Comparison of ENCODE assay signal across 23 cellular contexts in the genomic region with DNA sequence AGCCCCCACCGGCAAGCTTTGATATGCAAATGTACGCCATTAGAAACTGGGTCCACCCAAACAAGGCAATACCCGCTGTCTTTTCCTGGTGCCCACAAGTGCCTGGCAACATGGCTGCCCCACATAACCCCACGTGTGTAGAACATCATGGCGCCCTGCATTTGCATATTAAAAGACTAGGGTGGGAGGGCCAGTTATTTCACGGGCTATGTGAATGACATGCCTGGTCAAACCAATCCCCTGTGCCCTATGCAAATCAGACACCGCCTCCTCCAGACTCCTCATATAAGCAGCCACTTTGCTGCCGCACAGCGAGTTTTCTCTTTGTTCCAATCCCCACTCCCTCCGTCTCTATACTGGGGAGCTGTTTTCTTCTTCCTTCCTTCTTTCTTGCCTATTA.
DNase-seq lines count a peak whose midpoint lies in the region; ATAC-seq, FAIRE-seq and TF ChIP-seq lines count a peak whose summit lies in the region.
"Had no signal": no experiment of that assay in that cellular context is flagged by ENCODE, and none has a peak within 500 bp of the region (broad histone marks: within the 10 kb centered on the region; RNA-seq: fewer than 3 reads in every experiment).

No MANE protein-coding gene starts in this region.

- H2BK12ac ChIP-seq in H1 (ENCODE audit: low read depth, low read length), result no peak overlapping the region

- H3K23me2 ChIP-seq in H1 (ENCODE audit: low read depth, low read length), result no peaks in the 10 kb centered on the region

- WGBS in heart right ventricle, 2 donors, result 96 to 97% methylated on average over 10 of the region's 10 CpGs
- 95% methylated on average over 10 of the region's 10 CpGs; no CpG with 5 or more reads in 1 of the 2 experiments for WGBS in H1 (ENCODE audit: extremely low coverage in 1 of 2, insufficient coverage in 1 of 2, insufficient read length in 1 of 2, insufficient replicate concordance in 2 of 2, low coverage in 1 of 2, low lambda C conversion rate in 2 of 2, missing lambda C conversion rate in 1 of 2), 2 experiments
- 95 to 97% methylated on average over 10 of the region's 10 CpGs for WGBS in thyroid gland, 2 donors

- no peak overlapping the region for H2BK120ac ChIP-seq in H1 (replicated peaks; ENCODE audit: low read depth, low read length)

- no peak for TF ChIP-seq POLR2A in H1 (IDR thresholded peaks at IDR 0.05; ENCODE audit: control extremely low read depth in 1 of 2, low read depth in 2 of 2, low read length in 2 of 2)
- TF ChIP-seq POLR2A in thyroid gland (IDR thresholded peaks at IDR 0.05), result no peak

- H4K91ac ChIP-seq in H1 (replicated peaks; ENCODE audit: insufficient read length, low read length), result no peak overlapping the region

- no peak overlapping the region for H2BK20ac ChIP-seq in H1 (ENCODE audit: low read length)

- H2BK15ac ChIP-seq in H1 (ENCODE audit: low read length), result no peak overlapping the region

- no peak for FAIRE-seq in H1 (lab: Jason Lieb, UNC)
- FAIRE-seq: A204.1, G401.6, GM12892 had no signal

- DNase-seq in cardiac muscle cell (ENCODE audit: low read depth in 1 of 2, low spot score in 1 of 2) (no peak), heart right ventricle (no peak), H1 (ENCODE audit: low read depth in 1 of 2, low spot score in 2 of 2) (no peak), islet precursor cell (peak; percentile 26), thyroid gland (no peak), NCI-H2171 treated with DMSO at 0.1 percent for 48 hours (lab: John Stamatoyannopoulos, UW) (no peak), osteocyte (ENCODE audit: extremely low spot score, unreplicated experiment) (no peak), caudate nucleus (lab: John Stamatoyannopoulos, UW) (no peak)
- DNase-seq: Caco-2; CD4-positive, CD25-positive, alpha-beta regulatory T cell; CD8-positive, alpha-beta T cell; DMS153; DND-41; H9; HFFc6 had no signal

- no peaks in the 10 kb centered on the region for H3K36me3 ChIP-seq in cardiac muscle cell
- H3K36me3 ChIP-seq in heart right ventricle, result no peaks in the 10 kb centered on the region
- H3K36me3 ChIP-seq in H1 (ENCODE audit: control insufficient read depth in 2 of 4, insufficient read depth in 4 of 4, low read length in 3 of 4), result no peaks in the 10 kb centered on the region
- no peaks in the 10 kb centered on the region for H3K36me3 ChIP-seq in thyroid gland
- H3K36me3 ChIP-seq: BLaER1 had no signal

- H3K9ac ChIP-seq in H1 (replicated peaks in 1 of 4; ENCODE audit: extremely low read depth in 1 of 4, low read depth in 3 of 4, low read length in 3 of 4), result no peak overlapping the region
- H3K9ac ChIP-seq: BLaER1 had no signal

- POLR2A ChIA-PET in H1 (lab: Charles Lee; ENCODE audit: partially characterized antibody), result no interaction called here

- intact Hi-C loops in heart right ventricle (cut with DNase I) (loop anchor here in 2 of 10 donors (10.0 kb wide), 2 partner anchors 70 to 90 kb away; no protein-coding TSS in a partner anchor), thyroid gland (cut with DNase I) (no loop called here)

- no peak overlapping the region for H4K5ac ChIP-seq in H1 (ENCODE audit: insufficient read length, low read depth, low read length)

- H3K27ac Mint-ChIP-seq in osteocyte (ENCODE audit: unreplicated experiment), result no peak overlapping the region
- H3K27ac Mint-ChIP-seq: B cell; CD4-positive, CD25-positive, alpha-beta regulatory T cell; CD8-positive, alpha-beta T cell; H9; HFFc6 had no signal

- CTCF ChIA-PET in H1 (lab: Charles Lee; ENCODE audit: partially characterized antibody), result interaction anchor here (0.6 kb wide), 1 partner anchor 14 kb away, joined by 3 read pairs; no protein-coding TSS in a partner anchor

- no peaks in the 10 kb centered on the region for H3K27me3 ChIP-seq in cardiac muscle cell
- H3K27me3 ChIP-seq in heart right ventricle, result no peaks in the 10 kb centered on the region
- no peaks in the 10 kb centered on the region for H3K27me3 ChIP-seq in H1 (replicated peaks in 1 of 4; ENCODE audit: control insufficient read depth in 3 of 4, extremely low read depth in 1 of 4, insufficient read depth in 3 of 4, low read length in 3 of 4)
- no peaks in the 10 kb centered on the region for H3K27me3 ChIP-seq in thyroid gland
- H3K27me3 ChIP-seq: BLaER1 had no signal

- H3K4me3 Mint-ChIP-seq in osteocyte (ENCODE audit: unreplicated experiment), result no peak overlapping the region
- H3K4me3 Mint-ChIP-seq: B cell; CD4-positive, CD25-positive, alpha-beta regulatory T cell; CD8-positive, alpha-beta T cell; H9; HFFc6 had no signal

- H4K8ac ChIP-seq in H1 (ENCODE audit: extremely low read depth, insufficient read depth, low read length), result no peak overlapping the region

- TF ChIP-seq RAD21 in H1 (IDR thresholded peaks at IDR 0.05 in 1 of 2, conservative IDR thresholded peaks at IDR 0.05 in 1 of 2; ENCODE audit: low read depth in 2 of 2, low read length in 2 of 2), result no peak

- H3K9me3 Mint-ChIP-seq in osteocyte (ENCODE audit: unreplicated experiment), result no peaks in the 10 kb centered on the region
- H3K9me3 Mint-ChIP-seq: CD8-positive, alpha-beta T cell; HFFc6 had no signal

- H3K56ac ChIP-seq in H1 (replicated peaks; ENCODE audit: insufficient read length, low read depth, low read length), result no peak overlapping the region

- H3K79me2 ChIP-seq in H1 (ENCODE audit: control insufficient read depth in 1 of 2, insufficient read depth in 2 of 2, low read length in 2 of 2), result no peaks in the 10 kb centered on the region

- no peaks in the 10 kb centered on the region for H3K79me1 ChIP-seq in H1 (ENCODE audit: low read depth, low read length)

- H3K4me3 ChIP-seq in cardiac muscle cell (no peak overlapping the region), heart right ventricle (no peak overlapping the region), H1 (ENCODE audit: extremely low read depth in 1 of 4, insufficient read depth in 2 of 4, low read depth in 3 of 4, low read length in 4 of 4) (no peak overlapping the region), thyroid gland (replicated peaks in 1 of 3) (no peak overlapping the region)
- H3K4me3 ChIP-seq: BLaER1 had no signal

- no peak overlapping the region for H3K23ac ChIP-seq in H1 (ENCODE audit: insufficient read length)

- H3K27me3 Mint-ChIP-seq in osteocyte (ENCODE audit: unreplicated experiment), result no peaks in the 10 kb centered on the region
- H3K27me3 Mint-ChIP-seq: CD4-positive, CD25-positive, alpha-beta regulatory T cell had no signal

- TF ChIP-seq CTCF in cardiac muscle cell (IDR thresholded peaks at IDR 0.05; ENCODE audit: low read depth, low read length), result no peak
- TF ChIP-seq CTCF in heart right ventricle (IDR thresholded peaks at IDR 0.05), result no peak
- TF ChIP-seq CTCF in H1 (IDR thresholded peaks at IDR 0.05; ENCODE audit: control extremely low read depth in 1 of 3, insufficient read depth in 1 of 3, low read depth in 1 of 3, low read length in 3 of 3), result no peak
- TF ChIP-seq CTCF in thyroid gland (IDR thresholded peaks at IDR 0.05), result no peak
- TF ChIP-seq CTCF in osteocyte (IDR thresholded peaks at IDR 0.05), result no peak

- no peak overlapping the region for H2BK5ac ChIP-seq in H1 (ENCODE audit: low read depth, low read length)

- H3K27ac ChIP-seq in cardiac muscle cell (peak overlapping the region; percentile 87), heart right ventricle (no peak overlapping the region), H1 (ENCODE audit: low read depth, low read length) (no peak overlapping the region), thyroid gland (no peak overlapping the region), caudate nucleus (ENCODE audit: low read depth, low read length) (no peak overlapping the region)
- H3K27ac ChIP-seq: 22Rv1, BLaER1, C4-2B had no signal

- no peaks in the 10 kb centered on the region for H4K20me1 ChIP-seq in H1 (replicated peaks in 1 of 2; ENCODE audit: control insufficient read depth in 1 of 2, insufficient read depth in 2 of 2, low read length in 2 of 2)
- H4K20me1 ChIP-seq: BLaER1 had no signal

- H2AFZ ChIP-seq in H1 (ENCODE audit: low read length), result no peak overlapping the region

- H3K4me1 ChIP-seq in cardiac muscle cell (ENCODE audit: low read depth) (peaks cover 56% of the 10 kb centered on the region), heart right ventricle (peaks cover 3 to 26% (median 13%) of the 10 kb centered on the region in 9 donors), H1 (replicated peaks in 1 of 4; ENCODE audit: control insufficient read depth in 3 of 4, insufficient read depth in 4 of 4, low read length in 3 of 4) (peaks cover 0 to 5% (median 2%) of the 10 kb centered on the region in 4 experiments; a peak in 3 of 7 replicates), thyroid gland (peaks cover 0 to 3% of the 10 kb centered on the region in 2 donors)
- H3K4me1 ChIP-seq: Caco-2 had no signal

- H3K14ac ChIP-seq in H1 (ENCODE audit: insufficient read length), result no peak overlapping the region

- no peak overlapping the region for H3K4me2 ChIP-seq in H1 (ENCODE audit: insufficient read depth in 1 of 2, low read depth in 2 of 2, low read length in 2 of 2)
- H3K4me2 ChIP-seq: BLaER1 had no signal

- ATAC-seq in heart right ventricle, result no peak
- ATAC-seq: CD8-positive, alpha-beta T cell; HCT116 had no signal

- H3K9me3 ChIP-seq in cardiac muscle cell (ENCODE audit: low read depth) (no peaks in the 10 kb centered on the region), heart right ventricle (no peaks in the 10 kb centered on the region), H1 (ENCODE audit: insufficient read depth in 2 of 2, low read depth in 1 of 2, low read length in 1 of 2) (peaks cover 4% of the 10 kb centered on the region in 2 experiments; a peak in 3 of 4 replicates), thyroid gland (no peaks in the 10 kb centered on the region)
- H3K9me3 ChIP-seq: BLaER1, Caco-2 had no signal

- no peak overlapping the region for H2AK5ac ChIP-seq in H1 (ENCODE audit: low read depth, low read length)

- no peak overlapping the region for H3K4ac ChIP-seq in H1 (replicated peaks; ENCODE audit: insufficient read length, low read depth, low read length)

- H3K4me1 Mint-ChIP-seq in osteocyte (ENCODE audit: unreplicated experiment), result peaks cover 21% of the 10 kb centered on the region
- H3K4me1 Mint-ChIP-seq: B cell; CD4-positive, CD25-positive, alpha-beta regulatory T cell had no signal

- TF ChIP-seq EP300 in H1 (IDR thresholded peaks at IDR 0.05; ENCODE audit: borderline replicate concordance in 1 of 2, low read depth in 2 of 2, low read length in 2 of 2), result no peak

- no peak overlapping the region for H3K18ac ChIP-seq in H1 (ENCODE audit: extremely low read depth, low read length)

- H3K36me3 Mint-ChIP-seq in osteocyte (ENCODE audit: unreplicated experiment), result no peaks in the 10 kb centered on the region
- H3K36me3 Mint-ChIP-seq: CD4-positive, CD25-positive, alpha-beta regulatory T cell; CD8-positive, alpha-beta T cell had no signal

TF ChIP-seq in H1, 55 proteins besides CTCF, POLR2A, EP300 and RAD21:
- TF ChIP-seq CREB1 (IDR thresholded peaks at IDR 0.05) (no peak), YY1 (IDR thresholded peaks at IDR 0.05; ENCODE audit: low read depth, low read length) (0 out of 2 replicates have a peak, but pooled peaks have one; percentile 26)
